8 cellular contexts compared by ENCODE assay signal in the genomic region with DNA sequence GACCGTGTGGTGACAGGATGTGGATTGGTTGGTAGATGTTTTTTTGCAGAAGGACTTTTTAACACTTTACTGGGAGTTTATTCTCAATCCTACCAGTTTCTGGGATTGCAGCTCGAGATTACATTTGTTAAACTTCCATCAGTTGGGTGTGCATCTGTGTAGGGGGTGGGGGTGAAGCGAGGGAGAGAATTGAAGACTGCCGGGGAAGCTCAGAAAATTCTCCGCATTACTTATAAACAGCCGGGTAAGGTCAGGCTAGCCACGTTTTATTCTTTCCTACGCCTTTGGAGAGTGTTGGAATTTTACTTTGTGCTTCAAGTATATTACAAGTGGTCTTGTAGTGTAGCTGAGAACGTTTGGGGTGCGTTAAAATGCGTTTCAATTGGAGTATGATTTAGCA. TPM values are rescaled to one million over a fixed set of nuclear protein-coding genes. Genes with fewer than 3 reads are reported as not detected.
DNase-seq lines count a peak whose midpoint lies in the region; ATAC-seq, FAIRE-seq and TF ChIP-seq lines count a peak whose summit lies in the region.

No MANE protein-coding gene starts in this region.

- peaks cover 10 to 14% of the 10 kb centered on the region in 2 donors for H3K27me3 ChIP-seq in mucosa of rectum (ENCODE audit: control insufficient read depth in 2 of 2, insufficient read depth in 2 of 2, low read length in 2 of 2)

- no peak overlapping the region for H3K27ac ChIP-seq in mucosa of rectum (ENCODE audit: low read depth in 2 of 2, low read length in 2 of 2)

- DNase-seq in AG09309 (ENCODE audit: low read depth) (no peak), HTR-8/SVneo (ENCODE audit: insufficient read length, low spot score) (peak; percentile 11), MCF 10A (ENCODE audit: unreplicated experiment) (no peak), left colon (no peak), HuH-7 (ENCODE audit: low spot score) (no peak)

- no peaks in the 10 kb centered on the region for H3K36me3 ChIP-seq in mucosa of rectum (ENCODE audit: control insufficient read depth in 2 of 2, insufficient read depth in 2 of 2, low read length in 2 of 2)

- CTCF ChIA-PET in MCF 10A (lab: Yijun Ruan, JAX) = interaction anchor here (0.6 to 1.1 kb wide), 7 partner anchors 20 to 857 kb away, joined by 3 to 9 read pairs (median 4); no protein-coding TSS in a partner anchor

- H3K4me1 ChIP-seq in mucosa of rectum (ENCODE audit: control insufficient read depth in 2 of 2, insufficient read depth in 2 of 2, low read length in 2 of 2) = peaks cover 5 to 16% of the 10 kb centered on the region in 2 donors

- H3K27ac Mint-ChIP-seq in MCF 10A (ENCODE audit: low read depth, unreplicated experiment) = peak overlapping the region; percentile 95

- no peak for TF ChIP-seq CTCF in AG09309 (IDR thresholded peaks at IDR 0.05; ENCODE audit: control insufficient read depth, insufficient read depth, low read depth, low read length, missing control alignments)
- TF ChIP-seq CTCF in MCF 10A (IDR thresholded peaks at IDR 0.05; ENCODE audit: unreplicated experiment) = no peak

- H3K36me3 Mint-ChIP-seq in MCF 10A (ENCODE audit: insufficient read depth, unreplicated experiment) = peaks cover 6% of the 10 kb centered on the region

- H3K4me3 ChIP-seq in AG09309 (ENCODE audit: control insufficient read depth, low read depth, low read length) (peak overlapping the region; percentile 80), mucosa of rectum (ENCODE audit: low read length in 2 of 2) (peak overlapping the region; percentile 70 to 75)

- POLR2A ChIA-PET in MCF 10A (lab: Yijun Ruan, JAX) = interaction anchor here (0.5 to 6.2 kb wide), 17 partner anchors 9 to 977 kb away, joined by 3 to 47 read pairs (median 4); a partner anchor contains a TSS

- peaks cover 19% of the 10 kb centered on the region for H3K4me1 Mint-ChIP-seq in MCF 10A (ENCODE audit: insufficient read depth, unreplicated experiment)

- H3K9me3 ChIP-seq in mucosa of rectum (ENCODE audit: control insufficient read depth in 2 of 2, low read length in 2 of 2) = no peaks in the 10 kb centered on the region

- no peak for FAIRE-seq in HTR-8/SVneo (lab: Jason Lieb, UNC)

- no peaks in the 10 kb centered on the region for H3K9me3 Mint-ChIP-seq in MCF 10A (ENCODE audit: unreplicated experiment)

- ATAC-seq in GM18870 (IDR thresholded peaks at IDR 0.05; ENCODE audit: unreplicated experiment) (no peak), left colon (no peak), GM19397 (IDR thresholded peaks at IDR 0.05; ENCODE audit: unreplicated experiment) (no peak)

- peaks cover 15% of the 10 kb centered on the region for H3K27me3 Mint-ChIP-seq in MCF 10A (ENCODE audit: insufficient read depth, unreplicated experiment)

- TSS peak; percentile 30 for BruUV-seq in MCF 10A (replicated peaks; lab: Mats Ljungman, UMichigan)

- peak overlapping the region; percentile 43 to 63 for H3K9ac ChIP-seq in mucosa of rectum (ENCODE audit: low read depth in 1 of 2, low read length in 2 of 2)

- H3K4me3 Mint-ChIP-seq in MCF 10A (ENCODE audit: unreplicated experiment) = peak overlapping the region; percentile 99

- intact Hi-C loops in MCF 10A (cut with micrococcal nuclease) (loop anchor here (2.0 to 10.0 kb wide), 2 partner anchors 200 to 524 kb away; no protein-coding TSS in a partner anchor), left colon (cut with DNase I, micrococcal nuclease) (loop anchor here in 1 of 2 donors (10.0 kb wide), 1 partner anchor 90 kb away; no protein-coding TSS in a partner anchor)

RNA-seq across cellular contexts. Expression of a gene that starts 1.1 kb away (rescaled TPM):
- total RNA-seq in MCF 10A (2022) (36.3 and 45.9 TPM in 2 replicates), left colon (1 to 10 TPM; 6.7 TPM)
